In genomic region chr11:8263769-8264410, GRCh38 we compare ENCODE assay signal across 7 cellular contexts. TPM values are rescaled to one million over a fixed set of nuclear protein-coding genes. Genes with fewer than 3 reads are reported as not detected.
DNase-seq lines count a peak whose midpoint lies in the region; ATAC-seq and TF ChIP-seq lines count a peak whose summit lies in the region.

LMO1 (minus strand) TSS chr11:8263878; CDS start chr11:8263362, 516 bp downstream.

- H3K36me3 ChIP-seq in left lung, result no peaks in the 10 kb centered on the region

- DNase-seq in GM13977 (ENCODE audit: low spot score) (peak; percentile 93), NCI-H345 (lab: John Stamatoyannopoulos, UW) (peak; percentile 84), coronary artery (ENCODE audit: low spot score) (no peak), left lung (peak; percentile 74 to 92)
- peak; percentile 66 to 73 for DNase-seq in activated CD4-positive, alpha-beta T cell treated with anti-CD3 and anti-CD28 coated beads for 24 hours (ENCODE audit: low read depth in 2 of 2)
- peak; percentile 83 to 89 for DNase-seq in stimulated activated CD4-positive, alpha-beta T cell treated with anti-CD3 and anti-CD28 coated beads, Interleukin-2, amount 100 ng/mL, for 24 hours

- H3K4me3 ChIP-seq in coronary artery, result peak within 1 kb of the TSS; percentile 76
- peak within 1 kb of the TSS; percentile 16 to 36 for H3K4me3 ChIP-seq in left lung

- peaks cover 5 to 30% of the 10 kb centered on the region in 2 donors for H3K4me1 ChIP-seq in left lung

- H3K27me3 ChIP-seq in left lung, result peaks cover 64 to 100% of the 10 kb centered on the region in 2 donors

- TF ChIP-seq CTCF in GM13977 (IDR thresholded peaks at IDR 0.05; ENCODE audit: extremely low read depth, insufficient read depth, missing control alignments) (peak; percentile 92), coronary artery (IDR thresholded peaks at IDR 0.05) (peak; percentile 77), left lung (IDR thresholded peaks at IDR 0.05) (peak; percentile 77 to 82)

- H3K9me3 ChIP-seq in left lung, result no peaks in the 10 kb centered on the region

- ATAC-seq in HG03159 (IDR thresholded peaks at IDR 0.05; ENCODE audit: unreplicated experiment) (peak; percentile 57), left lung (peak; percentile 93)

- intact Hi-C loops in left lung (cut with DNase I), result no loop called here

- in situ Hi-C loops in GM13977 (cut with MboI; ENCODE audit: low pct_unique_long_range_greater_than_20kb, low sequenced_read_pairs, unreplicated experiment), result no loop called here

- H3K27ac ChIP-seq in coronary artery, result no peak within 1 kb of the TSS
- H3K27ac ChIP-seq in left lung, result no peak within 1 kb of the TSS

RNA-seq across cellular contexts. Expression of gene LMO1, which starts in this region (rescaled TPM):
- total RNA-seq in left lung, result not detected

Comparison
In these comparisons a context has a peak if more than half of its experiments do, and no peak if none do; other contexts are left out.
1. Peak in DNase-seq, ATAC-seq and H3K4me3 ChIP-seq in left lung; RNA of the gene not detected or under 1 TPM.